Comparison of ENCODE assay signal across 10 cellular contexts in the genomic region with DNA sequence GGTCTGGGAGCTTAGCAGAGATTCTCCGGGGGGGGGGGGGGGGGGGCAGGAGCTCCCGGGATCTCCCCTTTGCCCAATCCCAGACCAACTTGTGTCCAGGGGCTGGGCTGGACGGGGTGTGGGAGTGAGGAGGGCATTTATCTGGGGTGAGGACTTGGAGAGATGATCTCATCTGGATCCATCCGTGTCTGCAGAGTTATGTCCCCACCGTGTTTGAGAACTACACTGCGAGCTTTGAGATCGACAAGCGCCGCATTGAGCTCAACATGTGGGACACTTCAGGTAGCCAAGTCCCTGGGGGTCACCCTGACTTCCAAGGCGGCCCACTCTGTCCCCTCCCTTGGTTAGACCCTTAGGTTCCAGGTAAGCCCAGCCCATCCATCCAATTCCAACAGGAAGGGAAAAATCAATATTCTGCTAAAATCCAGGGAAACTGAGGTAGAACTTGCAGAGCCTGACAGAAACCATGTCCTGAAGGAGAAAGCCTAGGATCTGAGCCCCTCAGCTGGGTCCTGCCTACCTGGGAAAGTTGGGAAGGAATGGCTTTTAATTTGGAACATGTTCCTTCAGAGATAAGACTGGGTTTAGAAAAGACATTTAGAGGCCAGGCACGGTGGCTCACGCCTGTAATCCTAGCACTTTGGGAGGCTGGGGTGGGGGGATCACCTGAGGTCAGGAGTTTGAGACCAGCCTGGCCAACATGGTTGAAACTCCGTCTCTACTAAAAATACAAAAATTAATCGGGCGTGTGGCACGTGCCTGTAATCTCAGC. TPM values are rescaled to one million over a fixed set of nuclear protein-coding genes. Genes with fewer than 3 reads are reported as not detected.
A peak's percentile ranks its signal among the peaks of the same experiment; 100 is the strongest.
DNase-seq lines count a peak whose midpoint lies in the region; ATAC-seq and TF ChIP-seq lines count a peak whose summit lies in the region.
"Had no signal": no experiment of that assay in that cellular context is flagged by ENCODE, and none has a peak within 500 bp of the region (broad histone marks: within the 10 kb centered on the region; RNA-seq: fewer than 3 reads in every experiment).

No MANE protein-coding gene starts in this region.

- no peaks in the 10 kb centered on the region; the same call in 1 of the 2 replicates for H3K79me2 ChIP-seq in H9 (ENCODE audit: insufficient read depth, low read length)

- H3K36me3 Mint-ChIP-seq in H9 (ENCODE audit: insufficient read depth in 1 of 3, low read depth in 3 of 3) (peaks cover 10 to 30% (median 25%) of the 10 kb centered on the region in 3 experiments; a peak in 6 of 7 replicates), chondrocyte (ENCODE audit: low read depth) (peaks cover 1% of the 10 kb centered on the region)
- no peaks in the 10 kb centered on the region for H3K36me3 Mint-ChIP-seq in natural killer cell treated with Interleukin-12 subunit alpha and Interleukin-12 subunit beta and Interleukin-15 and Interleukin-18, amount 100 ng/mL, for 72 hours

- H3K9me3 ChIP-seq in BE2C: no peaks in the 10 kb centered on the region
- H3K9me3 ChIP-seq in H9 (ENCODE audit: control insufficient read depth, low read depth, low read length): no peaks in the 10 kb centered on the region
- H3K9me3 ChIP-seq: mucosa of descending colon had no signal

- DNase-seq in BE2C (no peak), H9 (no peak), chondrocyte (ENCODE audit: low spot score) (no peak), NCI-H128 (lab: John Stamatoyannopoulos, UW; ENCODE audit: unreplicated experiment) (no peak), left lobe of liver (ENCODE audit: low spot score) (no peak)
- no peak for DNase-seq in natural killer cell treated with Interleukin-12 subunit alpha and Interleukin-12 subunit beta and Interleukin-15 and Interleukin-18, amount 100 ng/mL, for 72 hours (ENCODE audit: low spot score)
- DNase-seq: NCI-H2227 treated with DMSO at 0.1 percent for 48 hours had no signal

- H3K4ac ChIP-seq in H9 (ENCODE audit: low read depth, low read length): no peak overlapping the region

- H3K4me2 ChIP-seq in H9 (ENCODE audit: insufficient read depth, insufficient read length, low read length): peak overlapping the region; percentile 79

- no CpG with 5 or more reads among the region's 16 CpGs for WGBS in H9 (ENCODE audit: extremely low coverage, insufficient read length, low lambda C conversion rate)

- H3K27me3 Mint-ChIP-seq in H9 (ENCODE audit: low read depth) (no peaks in the 10 kb centered on the region), chondrocyte (ENCODE audit: low read depth) (no peaks in the 10 kb centered on the region)
- H3K27me3 Mint-ChIP-seq in natural killer cell treated with Interleukin-12 subunit alpha and Interleukin-12 subunit beta and Interleukin-15 and Interleukin-18, amount 100 ng/mL, for 72 hours: no peaks in the 10 kb centered on the region

- H4K8ac ChIP-seq in H9 (replicated peaks; ENCODE audit: insufficient read length, low read depth, low read length): no peak overlapping the region

- H3K9me3 Mint-ChIP-seq in H9: no peaks in the 10 kb centered on the region
- H3K9me3 Mint-ChIP-seq in chondrocyte (ENCODE audit: low read depth): no peaks in the 10 kb centered on the region
- H3K9me3 Mint-ChIP-seq in natural killer cell treated with Interleukin-12 subunit alpha and Interleukin-12 subunit beta and Interleukin-15 and Interleukin-18, amount 100 ng/mL, for 72 hours: no peaks in the 10 kb centered on the region

- H2AFZ ChIP-seq in H9 (ENCODE audit: low read length): no peak overlapping the region

- H3K4me1 ChIP-seq in BE2C (peaks cover 9% of the 10 kb centered on the region), H9 (ENCODE audit: insufficient read depth, low read length) (peaks cover 10% of the 10 kb centered on the region; the same call in 1 of the 2 replicates)

- H3K4me3 Mint-ChIP-seq in H9: peak overlapping the region; percentile 75 to 98
- H3K4me3 Mint-ChIP-seq in chondrocyte (ENCODE audit: unreplicated experiment): peak overlapping the region; percentile 67
- H3K4me3 Mint-ChIP-seq in natural killer cell treated with Interleukin-12 subunit alpha and Interleukin-12 subunit beta and Interleukin-15 and Interleukin-18, amount 100 ng/mL, for 72 hours: peak overlapping the region; percentile 79

- peak overlapping the region; percentile 54 for H3K9ac ChIP-seq in H9 (ENCODE audit: extremely low read depth, insufficient read length, low read length)

- H2BK15ac ChIP-seq in H9 (ENCODE audit: low read depth, low read length): no peak overlapping the region

- H2BK12ac ChIP-seq in H9 (ENCODE audit: insufficient read length, low read depth, low read length): no peak overlapping the region

- no peak overlapping the region for H2AK5ac ChIP-seq in H9 (ENCODE audit: insufficient read length, low read length)

- no peak overlapping the region; the same call in 1 of the 2 replicates for H3K14ac ChIP-seq in H9 (ENCODE audit: insufficient read depth, low read length)

- H2BK20ac ChIP-seq in H9 (ENCODE audit: low read depth, low read length, poor library complexity, severe bottlenecking): no peak overlapping the region

- no peak overlapping the region for H3K18ac ChIP-seq in H9 (ENCODE audit: insufficient read length, low read depth, low read length)

- no peaks in the 10 kb centered on the region for H4K20me1 ChIP-seq in H9 (ENCODE audit: control insufficient read depth, insufficient read depth, insufficient read length)

- H3K23me2 ChIP-seq in H9 (ENCODE audit: insufficient read length, low read depth, low read length, poor library complexity, severe bottlenecking): peaks cover 14% of the 10 kb centered on the region

- no peak overlapping the region for H3T11ph ChIP-seq in H9 (ENCODE audit: low read length)

- no peak overlapping the region for H3K23ac ChIP-seq in H9 (ENCODE audit: insufficient read length, low read depth, low read length)

- H3K4me1 Mint-ChIP-seq in H9 (peaks cover 39 to 47% of the 10 kb centered on the region in 2 experiments), chondrocyte (ENCODE audit: low read depth) (peaks cover 11% of the 10 kb centered on the region)
- peaks cover 11 to 15% of the 10 kb centered on the region in 2 donors for H3K4me1 Mint-ChIP-seq in natural killer cell treated with Interleukin-12 subunit alpha and Interleukin-12 subunit beta and Interleukin-15 and Interleukin-18, amount 100 ng/mL, for 72 hours (ENCODE audit: low read depth in 2 of 2)

- H4K91ac ChIP-seq in H9 (ENCODE audit: insufficient read length, low read depth, low read length): no peak overlapping the region

- H3K27me3 ChIP-seq in BE2C (no peaks in the 10 kb centered on the region), H9 (ENCODE audit: insufficient read depth, low read length) (no peaks in the 10 kb centered on the region)

- H3K4me3 ChIP-seq in BE2C (ENCODE audit: low read depth, low read length): peak overlapping the region; percentile 87; the same call in 1 of the 2 replicates
- H3K4me3 ChIP-seq: mucosa of descending colon had no signal

- TF ChIP-seq CTCF in BE2C (IDR thresholded peaks at IDR 0.05; ENCODE audit: low read depth, low read length) (no peak), H9 (conservative IDR thresholded peaks at IDR 0.05) (no peak), chondrocyte (IDR thresholded peaks at IDR 0.05) (no peak)

- no peak overlapping the region for H4K5ac ChIP-seq in H9 (ENCODE audit: insufficient read length, low read depth, low read length)

- no peak overlapping the region for H3K56ac ChIP-seq in H9 (ENCODE audit: insufficient read length, low read depth, low read length)

- no peaks in the 10 kb centered on the region for H3K79me1 ChIP-seq in H9 (ENCODE audit: insufficient read depth, low read depth, low read length, poor library complexity, severe bottlenecking)

- H3K27ac ChIP-seq in H9 (ENCODE audit: insufficient read length, low read depth, low read length): no peak overlapping the region

- no peak overlapping the region for H3K27ac Mint-ChIP-seq in H9
- H3K27ac Mint-ChIP-seq in chondrocyte (ENCODE audit: unreplicated experiment): no peak overlapping the region
- no peak overlapping the region for H3K27ac Mint-ChIP-seq in natural killer cell treated with Interleukin-12 subunit alpha and Interleukin-12 subunit beta and Interleukin-15 and Interleukin-18, amount 100 ng/mL, for 72 hours

- no peak for ATAC-seq in natural killer cell treated with Interleukin-12 subunit alpha and Interleukin-12 subunit beta and Interleukin-15 and Interleukin-18, amount 100 ng/mL, for 72 hours
- ATAC-seq in HG02884 (IDR thresholded peaks at IDR 0.05; ENCODE audit: unreplicated experiment) (no peak), left lobe of liver (no peak), GM21360 (IDR thresholded peaks at IDR 0.05; ENCODE audit: unreplicated experiment) (no peak)
- ATAC-seq: mucosa of descending colon had no signal

- no peak overlapping the region for H2BK120ac ChIP-seq in H9 (ENCODE audit: low read depth, low read length, poor library complexity, severe bottlenecking)

- no peak overlapping the region for H2BK5ac ChIP-seq in H9 (ENCODE audit: insufficient read length, low read length)

- H3K36me3 ChIP-seq in BE2C: no peaks in the 10 kb centered on the region

RNA-seq across cellular contexts. Expression of gene RND2, which starts 0.9 kb away (rescaled TPM):
- 7.4 TPM for polyA plus RNA-seq in BE2C (2012; ENCODE audit: insufficient read depth, insufficient read length, low read depth)
- 47.8 and 50.7 TPM in 2 replicates for total RNA-seq in H9 (2021)
- 0.73 to 1.5 TPM (median 1.1 TPM) in 3 replicates for total RNA-seq in chondrocyte
- total RNA-seq in natural killer cell treated with Interleukin-12 subunit alpha and Interleukin-12 subunit beta and Interleukin-15 and Interleukin-18, amount 100 ng/mL, for 72 hours: not detected
- 3.6 TPM for total RNA-seq in left lobe of liver

RNA-seq across cellular contexts. Expression of gene VAT1, which starts 3.8 kb away (rescaled TPM):
- 769 TPM for polyA plus RNA-seq in BE2C (2012; ENCODE audit: insufficient read depth, insufficient read length, low read depth)
- total RNA-seq in H9 (2021): 262 and 274 TPM in 2 replicates
- 290 to 589 TPM (median 567 TPM) in 3 replicates for total RNA-seq in chondrocyte
- total RNA-seq in natural killer cell treated with Interleukin-12 subunit alpha and Interleukin-12 subunit beta and Interleukin-15 and Interleukin-18, amount 100 ng/mL, for 72 hours: 10 to 100 TPM in 1 of 2 donors, 1 to 10 TPM in 1; 9.0 to 19.0 TPM
- 41.5 TPM for total RNA-seq in left lobe of liver

RNA-seq across cellular contexts. Expression of gene IFI35, which starts 19.4 kb away (rescaled TPM):
- 2.2 TPM for polyA plus RNA-seq in BE2C (2012; ENCODE audit: insufficient read depth, insufficient read length, low read depth)
- total RNA-seq in H9 (2021) (3.1 and 4.2 TPM in 2 replicates), chondrocyte (9.0 to 20.9 TPM (median 12.8 TPM) in 3 replicates), left lobe of liver (13.7 TPM)
- total RNA-seq in natural killer cell treated with Interleukin-12 subunit alpha and Interleukin-12 subunit beta and Interleukin-15 and Interleukin-18, amount 100 ng/mL, for 72 hours: 10 to 100 TPM; 65.0 to 82.7 TPM

RNA-seq across cellular contexts. Expression of gene RPL27, which starts 27.7 kb away (rescaled TPM):
- polyA plus RNA-seq in BE2C (2012; ENCODE audit: insufficient read depth, insufficient read length, low read depth): 1,966 TPM
- total RNA-seq in H9 (2021) (1,514 and 1,552 TPM in 2 replicates), chondrocyte (738 to 860 TPM (median 747 TPM) in 3 replicates), left lobe of liver (293 TPM)
- total RNA-seq in natural killer cell treated with Interleukin-12 subunit alpha and Interleukin-12 subunit beta and Interleukin-15 and Interleukin-18, amount 100 ng/mL, for 72 hours: 100 to 1,000 TPM; 619 to 763 TPM

RNA-seq across cellular contexts. Expression of gene RUNDC1, which starts 45.6 kb away (rescaled TPM):
- 19.9 TPM for polyA plus RNA-seq in BE2C (2012; ENCODE audit: insufficient read depth, insufficient read length, low read depth)
- total RNA-seq in H9 (2021) (18.3 and 18.8 TPM in 2 replicates), chondrocyte (11.2 to 13.1 TPM (median 11.3 TPM) in 3 replicates), left lobe of liver (5.3 TPM)
- total RNA-seq in natural killer cell treated with Interleukin-12 subunit alpha and Interleukin-12 subunit beta and Interleukin-15 and Interleukin-18, amount 100 ng/mL, for 72 hours: 10 to 100 TPM; 17.9 to 19.0 TPM

Comparison
In these comparisons a context has a peak if more than half of its experiments do, and no peak if none do; other contexts are left out.
1. RNA of gene RND2, which starts 0.9 kb away (total RNA-seq): 47.8 to 50.7 TPM in H9; 3.6 TPM in left lobe of liver (single experiment), 0.73 to 1.5 TPM in chondrocyte and not detected in natural killer cell treated with Interleukin-12 subunit alpha and Interleukin-12 subunit beta and Interleukin-15 and Interleukin-18, amount 100 ng/mL, for 72 hours; every median in the first group is over 10 times any median in the second.
2. Peak in every context shown above with its lines, with median percentiles within 50 percentile points of each other: H3K4me3 Mint-ChIP-seq.